In genomic region chr21:5101749-5102148, GRCh38 we compare ENCODE assay signal across 8 cellular contexts.
DNase-seq lines count a peak whose midpoint lies in the region; ATAC-seq, FAIRE-seq and TF ChIP-seq lines count a peak whose summit lies in the region.
"Not testable (repeated sequence)": the region's sequence is repeated elsewhere in the genome, so short reads cannot be mapped to it uniquely, and the experiment has no call there.

No MANE protein-coding gene starts in this region.

- not testable (repeated sequence) for H3K4me2 ChIP-seq in DND-41 (ENCODE audit: insufficient read depth, low read length); Karpas-422 (ENCODE audit: low read depth, low read length, poor library complexity, severe bottlenecking)

- not testable (repeated sequence) for H3K27me3 ChIP-seq in DND-41 (ENCODE audit: insufficient read depth, low read length, poor library complexity); Karpas-422 (ENCODE audit: low read length); right cardiac atrium (ENCODE audit: control insufficient read depth, insufficient read depth); small intestine (ENCODE audit: control insufficient read depth in 2 of 2, insufficient read depth in 2 of 2, low read length in 2 of 2)

- peak overlapping the region; percentile 82 for H3K27ac Mint-ChIP-seq in activated naive CD8-positive, alpha-beta T cell treated with anti-CD3 and anti-CD28 coated beads for 36 hours
- peak overlapping the region; percentile 88 for H3K27ac Mint-ChIP-seq in stimulated activated effector memory CD8-positive, alpha-beta T cell treated with anti-CD3 and anti-CD28 coated beads, Interleukin-12 subunit alpha, Interleukin-12 subunit beta, amount 100 ng/mL, for 72 hours

- H2AFZ ChIP-seq in DND-41 (ENCODE audit: low read depth, low read length); Karpas-422 (ENCODE audit: low read length): not testable (repeated sequence)

- not testable (repeated sequence) for H3K9me3 Mint-ChIP-seq in activated naive CD8-positive, alpha-beta T cell treated with anti-CD3 and anti-CD28 coated beads for 36 hours; stimulated activated effector memory CD8-positive, alpha-beta T cell treated with anti-CD3 and anti-CD28 coated beads, Interleukin-12 subunit alpha, Interleukin-12 subunit beta, amount 100 ng/mL, for 72 hours

- peak overlapping the region; percentile 64 for H3K4me3 Mint-ChIP-seq in activated naive CD8-positive, alpha-beta T cell treated with anti-CD3 and anti-CD28 coated beads for 36 hours
- H3K4me3 Mint-ChIP-seq in stimulated activated effector memory CD8-positive, alpha-beta T cell treated with anti-CD3 and anti-CD28 coated beads, Interleukin-12 subunit alpha, Interleukin-12 subunit beta, amount 100 ng/mL, for 72 hours: peak overlapping the region; percentile 58

- H3K27ac ChIP-seq in DND-41 (ENCODE audit: low read length); Karpas-422 (ENCODE audit: low read length); right cardiac atrium (ENCODE audit: low read length); small intestine (ENCODE audit: low read depth in 1 of 2, low read length in 1 of 2): not testable (repeated sequence)

- not testable (repeated sequence) for H3K4me3 ChIP-seq in DND-41 (ENCODE audit: low read depth in 1 of 2, low read length in 2 of 2); Karpas-422 (ENCODE audit: low read length); right cardiac atrium (ENCODE audit: low read length); small intestine (ENCODE audit: low read depth in 1 of 2, low read length in 2 of 2)

- H3K27me3 Mint-ChIP-seq in activated naive CD8-positive, alpha-beta T cell treated with anti-CD3 and anti-CD28 coated beads for 36 hours: not testable (repeated sequence)

- not testable (repeated sequence) for H3K36me3 ChIP-seq in DND-41 (ENCODE audit: insufficient read depth, low read length); Karpas-422 (ENCODE audit: insufficient read depth, low read length); small intestine (ENCODE audit: control insufficient read depth in 2 of 2, insufficient read depth in 2 of 2, low read length in 2 of 2)

- WGBS in right cardiac atrium: 27% methylated on average over 9 of the region's 14 CpGs
- WGBS in small intestine, 3 donors: 0 to 32% (median 12%) methylated on average over 3 to 9 of the region's 14 CpGs

- not testable (repeated sequence) for H4K20me1 ChIP-seq in DND-41 (ENCODE audit: insufficient read depth, low read length); Karpas-422 (ENCODE audit: insufficient read depth, low read depth, low read length)

- H3K4me1 Mint-ChIP-seq in activated naive CD8-positive, alpha-beta T cell treated with anti-CD3 and anti-CD28 coated beads for 36 hours; stimulated activated effector memory CD8-positive, alpha-beta T cell treated with anti-CD3 and anti-CD28 coated beads, Interleukin-12 subunit alpha, Interleukin-12 subunit beta, amount 100 ng/mL, for 72 hours: not testable (repeated sequence)

- H3K9ac ChIP-seq in DND-41 (ENCODE audit: low read depth, low read length); Karpas-422 (ENCODE audit: low read length): not testable (repeated sequence)

- not testable (repeated sequence) for H3K36me3 Mint-ChIP-seq in activated naive CD8-positive, alpha-beta T cell treated with anti-CD3 and anti-CD28 coated beads for 36 hours; stimulated activated effector memory CD8-positive, alpha-beta T cell treated with anti-CD3 and anti-CD28 coated beads, Interleukin-12 subunit alpha, Interleukin-12 subunit beta, amount 100 ng/mL, for 72 hours

- TF ChIP-seq CTCF in DND-41 (IDR thresholded peaks at IDR 0.05; ENCODE audit: borderline replicate concordance, extremely low read depth, low read length, poor library complexity, severe bottlenecking): not testable (repeated sequence)

- H3K9me2 ChIP-seq in Karpas-422 (replicated peaks; ENCODE audit: insufficient read depth, low read length): not testable (repeated sequence)

- intact Hi-C loops in right cardiac atrium (cut with DNase I): not testable (repeated sequence)

- H3K9me3 ChIP-seq in DND-41 (ENCODE audit: insufficient read depth, low read length, severe bottlenecking); Karpas-422 (ENCODE audit: low read length); right cardiac atrium (ENCODE audit: control insufficient read depth, low read length); small intestine (ENCODE audit: control insufficient read depth, low read depth): not testable (repeated sequence)

- H3K4me1 ChIP-seq in DND-41 (ENCODE audit: insufficient read depth, low read length); Karpas-422 (ENCODE audit: low read length); right cardiac atrium (ENCODE audit: control insufficient read depth, insufficient read depth, low read length); small intestine (ENCODE audit: control insufficient read depth in 2 of 2, insufficient read depth in 1 of 2, low read depth in 1 of 2, low read length in 1 of 2): not testable (repeated sequence)

- FAIRE-seq in small intestine (lab: Jason Lieb, UNC): not testable (repeated sequence)

- DNase-seq in DND-41 (peak; percentile 81), Karpas-422 (peak; percentile 57), right cardiac atrium (peak; percentile 21 to 70 (median 61)), small intestine (peak; percentile 62)
- peak; percentile 68 to 77 for DNase-seq in activated CD4-positive, alpha-beta T cell treated with anti-CD3 and anti-CD28 coated beads, Interleukin-2, amount 50 U/mL, for 48 hours
- DNase-seq in activated naive CD8-positive, alpha-beta T cell treated with anti-CD3 and anti-CD28 coated beads for 36 hours: peak; percentile 78
- DNase-seq in stimulated activated effector memory CD8-positive, alpha-beta T cell treated with anti-CD3 and anti-CD28 coated beads, Interleukin-12 subunit alpha, Interleukin-12 subunit beta, amount 100 ng/mL, for 72 hours (ENCODE audit: low spot score in 2 of 2): peak; percentile 33 to 74

- peak; percentile 91 for ATAC-seq in DND-41 (ENCODE audit: insufficient read depth, low read depth)
- ATAC-seq in GM21786 (IDR thresholded peaks at IDR 0.05; ENCODE audit: unreplicated experiment): peak; percentile 38
- peak; percentile 55 to 69 for ATAC-seq in right cardiac atrium
- ATAC-seq in stimulated activated effector memory CD8-positive, alpha-beta T cell treated with anti-CD3 and anti-CD28 coated beads, Interleukin-12 subunit alpha, Interleukin-12 subunit beta, amount 100 ng/mL, for 72 hours: peak; percentile 88

- H3K79me2 ChIP-seq in DND-41 (ENCODE audit: insufficient read depth, low read length); Karpas-422 (ENCODE audit: low read length): not testable (repeated sequence)

Comparison
In these comparisons a context has a peak if more than half of its experiments do, and no peak if none do; other contexts are left out.
1. ATAC-seq: peak in every context shown above with its lines; median percentile 91 in DND-41; 88 in stimulated activated effector memory CD8-positive, alpha-beta T cell treated with anti-CD3 and anti-CD28 coated beads, Interleukin-12 subunit alpha, Interleukin-12 subunit beta, amount 100 ng/mL, for 72 hours; 62 in right cardiac atrium; 38 in GM21786.